8 cellular contexts compared by ENCODE assay signal in genomic region chr19:33683881-33684549, GRCh38.
DNase-seq lines count a peak whose midpoint lies in the region; ATAC-seq and TF ChIP-seq lines count a peak whose summit lies in the region.

No MANE protein-coding gene starts in this region.

- in situ Hi-C loops in brain microvascular endothelial cell (cut with HindIII; ENCODE audit: low pct_ligation_motif_present, low sequenced_read_pairs), result no loop called here

- peaks cover 9% of the 10 kb centered on the region for H3K27me3 ChIP-seq in brain microvascular endothelial cell (replicated peaks)

- H3K4me3 ChIP-seq in brain microvascular endothelial cell (ENCODE audit: low read depth, low read length) (no peak overlapping the region), OCI-LY7 (ENCODE audit: low read depth, low read length, poor library complexity, severe bottlenecking) (no peak overlapping the region)

- TF ChIP-seq CTCF in brain microvascular endothelial cell (IDR thresholded peaks at IDR 0.05; ENCODE audit: low read depth, low read length, missing control alignments) (no peak), OCI-LY7 (conservative IDR thresholded peaks at IDR 0.05; ENCODE audit: low read length) (no peak)

- CTCF ChIA-PET in OCI-LY7 (lab: Charles Lee; ENCODE audit: unreplicated experiment), result no interaction called here

- no peaks in the 10 kb centered on the region for H3K9me2 ChIP-seq in OCI-LY7 (ENCODE audit: insufficient read depth, low read length)

- POLR2A ChIA-PET in OCI-LY7 (lab: Charles Lee), result no interaction called here

- H3K36me3 ChIP-seq in brain microvascular endothelial cell (replicated peaks) (no peaks in the 10 kb centered on the region), OCI-LY7 (ENCODE audit: insufficient read depth, low read length) (no peaks in the 10 kb centered on the region)

- no peaks in the 10 kb centered on the region for H3K4me1 ChIP-seq in OCI-LY7 (ENCODE audit: insufficient read depth, low read length, poor library complexity, severe bottlenecking)

- H3K27ac ChIP-seq in brain microvascular endothelial cell (no peak overlapping the region), OCI-LY7 (ENCODE audit: low read depth, low read length, poor library complexity, severe bottlenecking) (no peak overlapping the region)

- no peaks in the 10 kb centered on the region for H3K79me2 ChIP-seq in OCI-LY7 (ENCODE audit: insufficient read depth, low read depth, low read length)

- H3K9me3 ChIP-seq in OCI-LY7 (ENCODE audit: low read length), result no peaks in the 10 kb centered on the region

- DNase-seq in AG20443 (ENCODE audit: low spot score), result peak; percentile 84
- DNase-seq in HK-2 (ENCODE audit: unreplicated experiment), result peak; percentile 42
- DNase-seq in brain microvascular endothelial cell, result peak; percentile 16
- DNase-seq in left lobe of liver (ENCODE audit: low spot score), result no peak
- no peak for DNase-seq in OCI-LY7 (ENCODE audit: low spot score)
- DNase-seq in activated CD4-positive, CD25-positive, alpha-beta regulatory T cell (lab: John Stamatoyannopoulos, UW), result no peak

- H3K4me2 ChIP-seq in OCI-LY7 (ENCODE audit: low read length), result no peak overlapping the region

- intact Hi-C loops in OCI-LY7 (cut with micrococcal nuclease; ENCODE audit: unreplicated experiment), result no loop called here

- no peaks in the 10 kb centered on the region for H4K20me1 ChIP-seq in OCI-LY7 (ENCODE audit: insufficient read depth, low read length)

- H2AFZ ChIP-seq in OCI-LY7 (ENCODE audit: low read length), result no peak overlapping the region

- peak; percentile 86 for ATAC-seq in left lobe of liver
- ATAC-seq in GM19467 (IDR thresholded peaks at IDR 0.05; ENCODE audit: unreplicated experiment), result no peak
- no peak for ATAC-seq in HG03342 (IDR thresholded peaks at IDR 0.05; ENCODE audit: unreplicated experiment)

- no TSS peak for BruUV-seq in OCI-LY7 (replicated peaks; lab: Mats Ljungman, UMichigan)

Comparison
In these comparisons a context has a peak if more than half of its experiments do, and no peak if none do; other contexts are left out.
1. DNase-seq: peak in AG20443 (single experiment), HK-2 (single experiment) and brain microvascular endothelial cell (single experiment); none in left lobe of liver (single experiment), OCI-LY7 (single experiment) and activated CD4-positive, CD25-positive, alpha-beta regulatory T cell (0 of 4).